ENCODE assay signal across 1 cellular context in the genomic region with DNA sequence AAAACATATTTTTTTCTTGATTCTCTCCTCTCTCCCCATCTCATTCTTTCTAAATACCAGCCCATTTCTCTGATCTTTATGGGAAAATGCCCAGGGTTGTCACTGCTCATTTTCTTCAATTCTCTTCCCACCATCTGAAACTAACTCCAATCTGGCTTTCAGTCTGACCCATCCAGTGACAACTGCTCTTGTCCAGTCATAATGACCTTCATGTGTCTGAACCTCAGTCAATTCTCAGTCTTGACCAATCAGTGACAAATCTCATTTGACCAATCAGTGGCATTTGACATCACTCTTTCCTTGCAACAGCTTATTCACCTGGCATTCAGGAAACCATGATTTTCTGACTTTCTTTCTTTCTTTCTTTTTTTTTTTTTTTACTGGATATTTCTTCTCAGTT.
TF ChIP-seq lines count a peak whose summit lies in the region.

No MANE protein-coding gene starts in this region.

TF ChIP-seq in WTC11, 78 proteins besides CTCF, POLR2A, EP300 and RAD21 (continued from another document):
- TF ChIP-seq, protein P1, sequence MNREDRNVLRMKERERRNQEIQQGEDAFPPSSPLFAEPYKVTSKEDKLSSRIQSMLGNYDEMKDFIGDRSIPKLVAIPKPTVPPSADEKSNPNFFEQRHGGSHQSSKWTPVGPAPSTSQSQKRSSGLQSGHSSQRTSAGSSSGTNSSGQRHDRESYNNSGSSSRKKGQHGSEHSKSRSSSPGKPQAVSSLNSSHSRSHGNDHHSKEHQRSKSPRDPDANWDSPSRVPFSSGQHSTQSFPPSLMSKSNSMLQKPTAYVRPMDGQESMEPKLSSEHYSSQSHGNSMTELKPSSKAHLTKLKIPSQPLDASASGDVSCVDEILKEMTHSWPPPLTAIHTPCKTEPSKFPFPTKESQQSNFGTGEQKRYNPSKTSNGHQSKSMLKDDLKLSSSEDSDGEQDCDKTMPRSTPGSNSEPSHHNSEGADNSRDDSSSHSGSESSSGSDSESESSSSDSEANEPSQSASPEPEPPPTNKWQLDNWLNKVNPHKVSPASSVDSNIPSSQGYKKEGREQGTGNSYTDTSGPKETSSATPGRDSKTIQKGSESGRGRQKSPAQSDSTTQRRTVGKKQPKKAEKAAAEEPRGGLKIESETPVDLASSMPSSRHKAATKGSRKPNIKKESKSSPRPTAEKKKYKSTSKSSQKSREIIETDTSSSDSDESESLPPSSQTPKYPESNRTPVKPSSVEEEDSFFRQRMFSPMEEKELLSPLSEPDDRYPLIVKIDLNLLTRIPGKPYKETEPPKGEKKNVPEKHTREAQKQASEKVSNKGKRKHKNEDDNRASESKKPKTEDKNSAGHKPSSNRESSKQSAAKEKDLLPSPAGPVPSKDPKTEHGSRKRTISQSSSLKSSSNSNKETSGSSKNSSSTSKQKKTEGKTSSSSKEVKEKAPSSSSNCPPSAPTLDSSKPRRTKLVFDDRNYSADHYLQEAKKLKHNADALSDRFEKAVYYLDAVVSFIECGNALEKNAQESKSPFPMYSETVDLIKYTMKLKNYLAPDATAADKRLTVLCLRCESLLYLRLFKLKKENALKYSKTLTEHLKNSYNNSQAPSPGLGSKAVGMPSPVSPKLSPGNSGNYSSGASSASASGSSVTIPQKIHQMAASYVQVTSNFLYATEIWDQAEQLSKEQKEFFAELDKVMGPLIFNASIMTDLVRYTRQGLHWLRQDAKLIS (CRISPR knock-in tag; IDR thresholded peaks at IDR 0.05; ENCODE audit: borderline replicate concordance) = no peak
- TF ChIP-seq ESRRA (CRISPR knock-in tag; IDR thresholded peaks at IDR 0.05; ENCODE audit: borderline replicate concordance) = no peak
- no peak for TF ChIP-seq PRRX2 (CRISPR knock-in tag; IDR thresholded peaks at IDR 0.05)
- TF ChIP-seq, protein P2, sequence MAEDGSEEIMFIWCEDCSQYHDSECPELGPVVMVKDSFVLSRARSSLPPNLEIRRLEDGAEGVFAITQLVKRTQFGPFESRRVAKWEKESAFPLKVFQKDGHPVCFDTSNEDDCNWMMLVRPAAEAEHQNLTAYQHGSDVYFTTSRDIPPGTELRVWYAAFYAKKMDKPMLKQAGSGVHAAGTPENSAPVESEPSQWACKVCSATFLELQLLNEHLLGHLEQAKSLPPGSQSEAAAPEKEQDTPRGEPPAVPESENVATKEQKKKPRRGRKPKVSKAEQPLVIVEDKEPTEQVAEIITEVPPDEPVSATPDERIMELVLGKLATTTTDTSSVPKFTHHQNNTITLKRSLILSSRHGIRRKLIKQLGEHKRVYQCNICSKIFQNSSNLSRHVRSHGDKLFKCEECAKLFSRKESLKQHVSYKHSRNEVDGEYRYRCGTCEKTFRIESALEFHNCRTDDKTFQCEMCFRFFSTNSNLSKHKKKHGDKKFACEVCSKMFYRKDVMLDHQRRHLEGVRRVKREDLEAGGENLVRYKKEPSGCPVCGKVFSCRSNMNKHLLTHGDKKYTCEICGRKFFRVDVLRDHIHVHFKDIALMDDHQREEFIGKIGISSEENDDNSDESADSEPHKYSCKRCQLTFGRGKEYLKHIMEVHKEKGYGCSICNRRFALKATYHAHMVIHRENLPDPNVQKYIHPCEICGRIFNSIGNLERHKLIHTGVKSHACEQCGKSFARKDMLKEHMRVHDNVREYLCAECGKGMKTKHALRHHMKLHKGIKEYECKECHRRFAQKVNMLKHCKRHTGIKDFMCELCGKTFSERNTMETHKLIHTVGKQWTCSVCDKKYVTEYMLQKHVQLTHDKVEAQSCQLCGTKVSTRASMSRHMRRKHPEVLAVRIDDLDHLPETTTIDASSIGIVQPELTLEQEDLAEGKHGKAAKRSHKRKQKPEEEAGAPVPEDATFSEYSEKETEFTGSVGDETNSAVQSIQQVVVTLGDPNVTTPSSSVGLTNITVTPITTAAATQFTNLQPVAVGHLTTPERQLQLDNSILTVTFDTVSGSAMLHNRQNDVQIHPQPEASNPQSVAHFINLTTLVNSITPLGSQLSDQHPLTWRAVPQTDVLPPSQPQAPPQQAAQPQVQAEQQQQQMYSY (CRISPR knock-in tag; IDR thresholded peaks at IDR 0.05) = no peak
- TF ChIP-seq, protein P3, sequence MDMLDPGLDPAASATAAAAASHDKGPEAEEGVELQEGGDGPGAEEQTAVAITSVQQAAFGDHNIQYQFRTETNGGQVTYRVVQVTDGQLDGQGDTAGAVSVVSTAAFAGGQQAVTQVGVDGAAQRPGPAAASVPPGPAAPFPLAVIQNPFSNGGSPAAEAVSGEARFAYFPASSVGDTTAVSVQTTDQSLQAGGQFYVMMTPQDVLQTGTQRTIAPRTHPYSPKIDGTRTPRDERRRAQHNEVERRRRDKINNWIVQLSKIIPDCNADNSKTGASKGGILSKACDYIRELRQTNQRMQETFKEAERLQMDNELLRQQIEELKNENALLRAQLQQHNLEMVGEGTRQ (CRISPR knock-in tag; IDR thresholded peaks at IDR 0.05) = no peak
- TF ChIP-seq MYBL2 (CRISPR knock-in tag; IDR thresholded peaks at IDR 0.05) = no peak
- TF ChIP-seq, protein P4, sequence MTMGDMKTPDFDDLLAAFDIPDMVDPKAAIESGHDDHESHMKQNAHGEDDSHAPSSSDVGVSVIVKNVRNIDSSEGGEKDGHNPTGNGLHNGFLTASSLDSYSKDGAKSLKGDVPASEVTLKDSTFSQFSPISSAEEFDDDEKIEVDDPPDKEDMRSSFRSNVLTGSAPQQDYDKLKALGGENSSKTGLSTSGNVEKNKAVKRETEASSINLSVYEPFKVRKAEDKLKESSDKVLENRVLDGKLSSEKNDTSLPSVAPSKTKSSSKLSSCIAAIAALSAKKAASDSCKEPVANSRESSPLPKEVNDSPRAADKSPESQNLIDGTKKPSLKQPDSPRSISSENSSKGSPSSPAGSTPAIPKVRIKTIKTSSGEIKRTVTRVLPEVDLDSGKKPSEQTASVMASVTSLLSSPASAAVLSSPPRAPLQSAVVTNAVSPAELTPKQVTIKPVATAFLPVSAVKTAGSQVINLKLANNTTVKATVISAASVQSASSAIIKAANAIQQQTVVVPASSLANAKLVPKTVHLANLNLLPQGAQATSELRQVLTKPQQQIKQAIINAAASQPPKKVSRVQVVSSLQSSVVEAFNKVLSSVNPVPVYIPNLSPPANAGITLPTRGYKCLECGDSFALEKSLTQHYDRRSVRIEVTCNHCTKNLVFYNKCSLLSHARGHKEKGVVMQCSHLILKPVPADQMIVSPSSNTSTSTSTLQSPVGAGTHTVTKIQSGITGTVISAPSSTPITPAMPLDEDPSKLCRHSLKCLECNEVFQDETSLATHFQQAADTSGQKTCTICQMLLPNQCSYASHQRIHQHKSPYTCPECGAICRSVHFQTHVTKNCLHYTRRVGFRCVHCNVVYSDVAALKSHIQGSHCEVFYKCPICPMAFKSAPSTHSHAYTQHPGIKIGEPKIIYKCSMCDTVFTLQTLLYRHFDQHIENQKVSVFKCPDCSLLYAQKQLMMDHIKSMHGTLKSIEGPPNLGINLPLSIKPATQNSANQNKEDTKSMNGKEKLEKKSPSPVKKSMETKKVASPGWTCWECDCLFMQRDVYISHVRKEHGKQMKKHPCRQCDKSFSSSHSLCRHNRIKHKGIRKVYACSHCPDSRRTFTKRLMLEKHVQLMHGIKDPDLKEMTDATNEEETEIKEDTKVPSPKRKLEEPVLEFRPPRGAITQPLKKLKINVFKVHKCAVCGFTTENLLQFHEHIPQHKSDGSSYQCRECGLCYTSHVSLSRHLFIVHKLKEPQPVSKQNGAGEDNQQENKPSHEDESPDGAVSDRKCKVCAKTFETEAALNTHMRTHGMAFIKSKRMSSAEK (CRISPR knock-in tag; IDR thresholded peaks at IDR 0.05; ENCODE audit: borderline replicate concordance) = no peak
- TF ChIP-seq, protein P5, sequence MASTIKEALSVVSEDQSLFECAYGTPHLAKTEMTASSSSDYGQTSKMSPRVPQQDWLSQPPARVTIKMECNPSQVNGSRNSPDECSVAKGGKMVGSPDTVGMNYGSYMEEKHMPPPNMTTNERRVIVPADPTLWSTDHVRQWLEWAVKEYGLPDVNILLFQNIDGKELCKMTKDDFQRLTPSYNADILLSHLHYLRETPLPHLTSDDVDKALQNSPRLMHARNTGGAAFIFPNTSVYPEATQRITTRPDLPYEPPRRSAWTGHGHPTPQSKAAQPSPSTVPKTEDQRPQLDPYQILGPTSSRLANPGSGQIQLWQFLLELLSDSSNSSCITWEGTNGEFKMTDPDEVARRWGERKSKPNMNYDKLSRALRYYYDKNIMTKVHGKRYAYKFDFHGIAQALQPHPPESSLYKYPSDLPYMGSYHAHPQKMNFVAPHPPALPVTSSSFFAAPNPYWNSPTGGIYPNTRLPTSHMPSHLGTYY (CRISPR knock-in tag; IDR thresholded peaks at IDR 0.05) = no peak
- TF ChIP-seq, protein P6, sequence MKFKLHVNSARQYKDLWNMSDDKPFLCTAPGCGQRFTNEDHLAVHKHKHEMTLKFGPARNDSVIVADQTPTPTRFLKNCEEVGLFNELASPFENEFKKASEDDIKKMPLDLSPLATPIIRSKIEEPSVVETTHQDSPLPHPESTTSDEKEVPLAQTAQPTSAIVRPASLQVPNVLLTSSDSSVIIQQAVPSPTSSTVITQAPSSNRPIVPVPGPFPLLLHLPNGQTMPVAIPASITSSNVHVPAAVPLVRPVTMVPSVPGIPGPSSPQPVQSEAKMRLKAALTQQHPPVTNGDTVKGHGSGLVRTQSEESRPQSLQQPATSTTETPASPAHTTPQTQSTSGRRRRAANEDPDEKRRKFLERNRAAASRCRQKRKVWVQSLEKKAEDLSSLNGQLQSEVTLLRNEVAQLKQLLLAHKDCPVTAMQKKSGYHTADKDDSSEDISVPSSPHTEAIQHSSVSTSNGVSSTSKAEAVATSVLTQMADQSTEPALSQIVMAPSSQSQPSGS (CRISPR knock-in tag; IDR thresholded peaks at IDR 0.05; ENCODE audit: borderline replicate concordance, low read depth) = no peak
- no peak for TF ChIP-seq NFE2L1 (CRISPR knock-in tag; IDR thresholded peaks at IDR 0.05)
- no peak for TF ChIP-seq ATF1 (CRISPR knock-in tag; IDR thresholded peaks at IDR 0.05)
- TF ChIP-seq FOXP1 (CRISPR knock-in tag; IDR thresholded peaks at IDR 0.05; ENCODE audit: borderline replicate concordance) = no peak
- no peak for TF ChIP-seq EMX1 (CRISPR knock-in tag; IDR thresholded peaks at IDR 0.05)
- TF ChIP-seq, protein P7, sequence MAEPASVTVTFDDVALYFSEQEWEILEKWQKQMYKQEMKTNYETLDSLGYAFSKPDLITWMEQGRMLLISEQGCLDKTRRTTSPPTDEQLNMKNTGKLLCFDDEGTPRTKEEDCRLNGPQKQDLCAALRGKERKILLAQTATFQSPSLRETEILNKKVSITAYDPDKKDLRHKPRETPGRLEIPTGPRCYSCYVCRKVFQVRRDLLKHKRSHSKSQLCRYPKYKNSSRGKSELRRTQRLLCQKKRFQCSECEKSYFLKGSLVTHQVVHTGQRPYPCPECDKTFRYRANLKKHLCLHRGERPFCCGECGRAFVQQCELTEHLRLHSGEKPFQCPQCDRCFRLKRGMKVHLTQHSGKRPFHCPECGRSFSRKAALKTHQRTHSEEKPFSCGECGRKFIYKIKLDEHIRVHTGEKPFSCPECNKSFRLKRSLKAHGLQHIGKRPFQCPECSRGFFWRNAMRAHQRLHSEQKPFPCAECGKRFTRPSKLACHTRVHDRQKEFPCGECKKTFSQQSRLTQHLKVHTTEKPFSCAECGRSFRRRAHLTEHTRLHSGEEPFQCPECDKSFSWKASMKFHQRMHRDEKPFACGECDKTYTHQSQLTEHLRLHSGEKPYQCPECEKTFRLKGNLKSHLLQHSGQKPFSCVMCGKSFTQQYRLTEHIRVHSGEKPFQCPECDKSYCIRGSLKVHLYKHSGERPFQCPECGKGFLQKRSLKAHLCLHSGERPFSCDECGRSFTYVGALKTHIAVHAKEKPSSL (CRISPR knock-in tag; conservative IDR thresholded peaks at IDR 0.05) = no peak
- no peak for TF ChIP-seq JUN (CRISPR knock-in tag; IDR thresholded peaks at IDR 0.05)
TF ChIP-seq in WTC11: peak in this region for 0.
